Comparison of ENCODE assay signal across 8 cellular contexts in genomic region chr7:95596183-95597135, GRCh38. TPM values are rescaled to one million over a fixed set of nuclear protein-coding genes. Genes with fewer than 3 reads are reported as not detected.
DNase-seq lines count a peak whose midpoint lies in the region; ATAC-seq lines count a peak whose summit lies in the region.

Gene PDK4 (minus strand): TSS chr7:95596516. CDS start chr7:95596293, 223 bp downstream.

- H3K27me3 ChIP-seq in effector memory CD4-positive, alpha-beta T cell (replicated peaks; ENCODE audit: control insufficient read depth, insufficient read depth, low read length, poor library complexity, severe bottlenecking) = no peaks in the 10 kb centered on the region

- no peak within 1 kb of the TSS for H3K4me3 ChIP-seq in effector memory CD4-positive, alpha-beta T cell (ENCODE audit: insufficient read depth, low read depth, low read length, poor library complexity, severe bottlenecking)

- H3K9me3 ChIP-seq in effector memory CD4-positive, alpha-beta T cell (ENCODE audit: control insufficient read depth, low read length) = no peaks in the 10 kb centered on the region

- no peaks in the 10 kb centered on the region for H3K4me1 Mint-ChIP-seq in central memory CD8-positive, alpha-beta T cell

- peak; percentile 50 for DNase-seq in G401 (ENCODE audit: low spot score)
- peak; percentile 72 for DNase-seq in NCI-H460 (ENCODE audit: extremely low read depth, low read depth)
- DNase-seq in central memory CD8-positive, alpha-beta T cell (ENCODE audit: low spot score in 2 of 2) = no peak
- peak; percentile 64 for DNase-seq in iPS-NIHi7 (ENCODE audit: extremely low spot score)
- DNase-seq in renal cortical epithelial cell (ENCODE audit: low read depth) = peak; percentile 87
- DNase-seq in effector memory CD4-positive, alpha-beta T cell = no peak
- no peak for DNase-seq in NCI-H345 treated with DMSO at 0.1 percent for 48 hours (lab: John Stamatoyannopoulos, UW; ENCODE audit: unreplicated experiment)
- DNase-seq in NCI-H1092 treated with DMSO at 0.1 percent for 48 hours (lab: John Stamatoyannopoulos, UW) = no peak

- H3K36me3 ChIP-seq in effector memory CD4-positive, alpha-beta T cell (ENCODE audit: control insufficient read depth, insufficient read depth, low read length) = no peaks in the 10 kb centered on the region

- peaks cover 23% of the 10 kb centered on the region for H3K27me3 Mint-ChIP-seq in central memory CD8-positive, alpha-beta T cell

- ATAC-seq in central memory CD8-positive, alpha-beta T cell (replicated peaks; ENCODE audit: extremely low read depth, poor library complexity, severe bottlenecking) = no peak

- peak within 1 kb of the TSS; percentile 34 for H3K4me3 Mint-ChIP-seq in central memory CD8-positive, alpha-beta T cell

- no peak within 1 kb of the TSS for H3K27ac ChIP-seq in effector memory CD4-positive, alpha-beta T cell (ENCODE audit: insufficient read depth, low read length, poor library complexity, severe bottlenecking)

- no peaks in the 10 kb centered on the region for H3K4me1 ChIP-seq in effector memory CD4-positive, alpha-beta T cell (ENCODE audit: control insufficient read depth, insufficient read depth, low read length, poor library complexity, severe bottlenecking)

- no peak within 1 kb of the TSS for H3K27ac Mint-ChIP-seq in central memory CD8-positive, alpha-beta T cell (ENCODE audit: low read depth)

- in situ Hi-C loops in G401 (cut with HindIII; ENCODE audit: low sequenced_read_pairs) = no loop called here

- H3K36me3 Mint-ChIP-seq in central memory CD8-positive, alpha-beta T cell (ENCODE audit: insufficient read depth) = no peaks in the 10 kb centered on the region

- no peaks in the 10 kb centered on the region for H3K9me3 Mint-ChIP-seq in central memory CD8-positive, alpha-beta T cell

RNA-seq across cellular contexts. Expression of gene PDK4, which starts in this region (rescaled TPM):
- total RNA-seq in G401 (2014; rRNA removed; shearing (Covaris generic)) = not detected in 2 replicates
- total RNA-seq in NCI-H460 (2014; rRNA removed; shearing (Covaris generic)) = 5.8 and 6.2 TPM in 2 replicates
- polyA plus RNA-seq in NCI-H460 (2014; cell fraction: nucleus; rRNA removed) = 2.3 and 5.9 TPM in 2 replicates
- total RNA-seq in renal cortical epithelial cell = 1.9 and 5.8 TPM in 2 replicates

Comparison
In these comparisons a context has a peak if more than half of its experiments do, and no peak if none do; other contexts are left out.
1. Peak in DNase-seq in G401; RNA of the gene not detected or under 1 TPM.
2. DNase-seq: peak in NCI-H460 (single experiment), iPS-NIHi7 (single experiment) and renal cortical epithelial cell (single experiment); none in central memory CD8-positive, alpha-beta T cell (0 of 2), effector memory CD4-positive, alpha-beta T cell (0 of 3), NCI-H345 treated with DMSO at 0.1 percent for 48 hours (single experiment) and NCI-H1092 treated with DMSO at 0.1 percent for 48 hours (single experiment).